ENCODE assay signal across 8 cellular contexts in the genomic region with DNA sequence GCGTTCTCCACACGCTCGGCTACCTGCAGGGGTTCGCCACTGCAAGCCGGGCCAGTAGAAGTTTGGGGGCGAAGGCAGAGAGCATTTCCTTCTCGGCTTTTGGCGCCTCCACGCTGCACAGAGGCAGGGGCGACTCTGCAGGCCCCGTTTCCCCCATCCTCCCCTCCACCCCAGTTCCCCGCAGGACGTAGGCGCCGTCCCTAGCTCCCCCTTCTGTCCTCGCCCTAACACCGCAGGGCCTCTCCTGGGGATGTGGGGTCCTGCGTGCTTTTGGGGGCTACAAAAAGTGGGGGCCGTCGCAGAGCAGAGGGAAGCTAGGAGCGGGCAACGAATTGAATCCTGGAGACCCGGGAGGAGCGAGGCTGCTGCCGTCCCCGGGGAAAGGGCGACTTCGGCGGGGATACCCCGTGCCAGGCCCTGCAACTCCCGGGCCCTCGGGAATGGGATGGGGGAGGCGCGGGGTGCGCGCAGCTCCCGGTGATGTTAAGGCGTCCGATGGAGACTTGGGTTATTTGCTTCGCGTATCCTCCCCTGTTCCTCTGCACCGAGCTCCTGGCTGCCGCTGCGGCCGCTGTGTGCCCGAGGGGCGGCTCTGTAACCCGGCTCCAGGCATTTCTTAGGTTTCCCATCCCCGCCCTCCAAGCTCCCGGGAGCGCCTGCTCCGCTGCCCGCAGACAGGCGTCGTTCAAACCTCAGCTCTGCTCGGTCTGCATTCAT.
A peak's percentile ranks its signal among the peaks of the same experiment; 100 is the strongest.
DNase-seq lines count a peak whose midpoint lies in the region; ATAC-seq, FAIRE-seq and TF ChIP-seq lines count a peak whose summit lies in the region.

No MANE protein-coding gene starts in this region.

- intact Hi-C loops in left cardiac atrium (cut with DNase I), result no loop called here
- intact Hi-C loops in left ventricle myocardium superior (cut with micrococcal nuclease), result no loop called here
- intact Hi-C loops in lower leg skin (cut with DNase I; ENCODE audit: low total_unique reads), result no loop called here

- H3K27me3 ChIP-seq in SJCRH30, result 0 out of 2 replicates have a peak, but pooled peaks cover 5% of the 10 kb centered on the region
- peaks cover 3 to 16% of the 10 kb centered on the region in 2 donors for H3K27me3 ChIP-seq in small intestine (ENCODE audit: control insufficient read depth in 2 of 2, insufficient read depth in 2 of 2, low read length in 2 of 2)

- H3K4me1 ChIP-seq in SJCRH30 (no peaks in the 10 kb centered on the region), small intestine (ENCODE audit: control insufficient read depth in 2 of 2, insufficient read depth in 1 of 2, low read depth in 1 of 2, low read length in 1 of 2) (no peaks in the 10 kb centered on the region)

- H3K9me3 ChIP-seq in SJCRH30 (replicated peaks), result no peaks in the 10 kb centered on the region
- no peaks in the 10 kb centered on the region for H3K9me3 ChIP-seq in small intestine (ENCODE audit: control insufficient read depth, low read depth)

- H3K27ac ChIP-seq in SJCRH30 (no peak overlapping the region), small intestine (ENCODE audit: low read depth in 1 of 2, low read length in 1 of 2) (no peak overlapping the region)

- H3K36me3 ChIP-seq in SJCRH30, result no peaks in the 10 kb centered on the region
- no peaks in the 10 kb centered on the region for H3K36me3 ChIP-seq in small intestine (ENCODE audit: control insufficient read depth in 2 of 2, insufficient read depth in 2 of 2, low read length in 2 of 2)

- H3K4me3 ChIP-seq in SJCRH30 (peak overlapping the region; percentile 65), retinal pigment epithelial cell (ENCODE audit: low read length) (peak overlapping the region; percentile 50), lower leg skin (ENCODE audit: low read depth, poor library complexity, severe bottlenecking) (no peak overlapping the region), small intestine (ENCODE audit: low read depth in 1 of 2, low read length in 2 of 2) (no peak overlapping the region)

- peak; percentile 25 for TF ChIP-seq CTCF in retinal pigment epithelial cell (conservative IDR thresholded peaks at IDR 0.05; ENCODE audit: low read depth, low read length)
- no peak for TF ChIP-seq CTCF in lower leg skin (IDR thresholded peaks at IDR 0.05)

- ATAC-seq in left cardiac atrium, result peak; percentile 55 to 67
- ATAC-seq in left ventricle myocardium superior, result no peak

- FAIRE-seq in frontal cortex (lab: Jason Lieb, UNC) (no peak), small intestine (lab: Jason Lieb, UNC) (no peak)

- DNase-seq in left cardiac atrium (no peak), left ventricle myocardium superior (no peak), SJCRH30 (peak; percentile 39 to 62), frontal cortex (ENCODE audit: low spot score in 2 of 2) (peak; percentile 36 to 39), retinal pigment epithelial cell (ENCODE audit: low read depth) (no peak), lower leg skin (ENCODE audit: low spot score in 2 of 2) (no peak), activated gamma-delta T cell treated with Interleukin-2 at 50 U/mL for 16 hours (no peak), small intestine (no peak)

- WGBS in lower leg skin, 2 donors, result 1 to 2% methylated on average over 51 to 56 of the region's 56 CpGs
- 2 to 5% (median 4%) methylated on average over 53 to 56 of the region's 56 CpGs for WGBS in small intestine, 3 donors

- TF ChIP-seq POLR2A in lower leg skin (IDR thresholded peaks at IDR 0.05), result no peak

Comparison
In these comparisons a context has a peak if more than half of its experiments do, and no peak if none do; other contexts are left out.
1. DNase-seq: peak in SJCRH30 (2 of 2) and frontal cortex (2 of 2); none in left cardiac atrium (single experiment), left ventricle myocardium superior (single experiment), retinal pigment epithelial cell (single experiment), lower leg skin (0 of 2), activated gamma-delta T cell treated with Interleukin-2 at 50 U/mL for 16 hours (single experiment) and small intestine (single experiment).
2. H3K4me3 ChIP-seq: peak in SJCRH30 (single experiment) and retinal pigment epithelial cell (single experiment); none in lower leg skin (single experiment) and small intestine (0 of 2).